In the genomic region with DNA sequence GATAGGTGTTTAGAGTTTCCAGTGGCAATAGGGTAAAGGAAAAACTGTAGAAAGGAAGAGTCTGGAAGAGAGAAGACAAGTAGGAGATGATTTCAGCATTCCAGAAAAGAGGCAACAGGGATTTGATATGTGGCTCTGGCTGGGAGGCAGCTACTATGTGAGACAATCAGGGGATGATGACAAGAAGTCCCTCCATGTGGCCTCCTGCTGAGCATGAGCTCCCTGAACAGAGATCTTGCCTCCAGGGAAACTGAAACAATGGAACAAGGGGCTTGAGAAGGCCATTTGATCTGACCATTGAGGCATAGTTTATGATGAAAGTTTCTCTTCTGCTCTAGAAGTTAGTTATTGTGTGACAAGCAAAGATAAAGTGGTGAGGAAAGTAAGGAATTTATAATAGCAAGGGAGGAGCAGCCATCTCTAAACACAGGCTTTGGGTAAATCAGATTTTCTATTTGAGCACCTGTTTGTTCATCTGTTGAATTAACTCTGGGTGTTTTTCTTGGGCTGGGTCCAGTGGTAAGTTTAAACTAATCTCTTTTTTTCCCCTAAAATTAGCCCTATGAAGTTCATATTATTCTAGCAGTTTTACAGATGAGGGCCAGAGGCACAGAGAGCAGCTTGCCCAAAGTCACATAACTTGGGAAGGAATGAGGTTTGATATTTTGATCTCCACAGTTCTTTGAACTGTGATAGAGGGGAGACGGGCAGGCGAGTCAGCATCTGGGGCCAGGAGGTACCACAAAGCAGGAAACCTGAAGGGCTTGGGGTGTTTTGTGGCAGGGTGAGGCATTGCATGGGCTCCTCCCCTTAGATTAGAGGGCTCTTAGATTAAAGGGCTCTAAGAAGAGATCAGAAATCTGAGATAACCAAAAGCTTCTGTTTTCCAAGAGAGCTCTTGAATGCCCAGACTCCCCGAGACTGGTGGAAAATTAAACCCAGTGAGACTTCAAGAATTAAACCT, we compare ENCODE assay signal across 1 cellular context.
TF ChIP-seq lines count a peak whose summit lies in the region.

No MANE protein-coding gene starts in this region.

TF ChIP-seq in GM23338, 12 proteins besides CTCF, POLR2A, EP300 and RAD21 (continued from another document):
- TF ChIP-seq, protein P1, sequence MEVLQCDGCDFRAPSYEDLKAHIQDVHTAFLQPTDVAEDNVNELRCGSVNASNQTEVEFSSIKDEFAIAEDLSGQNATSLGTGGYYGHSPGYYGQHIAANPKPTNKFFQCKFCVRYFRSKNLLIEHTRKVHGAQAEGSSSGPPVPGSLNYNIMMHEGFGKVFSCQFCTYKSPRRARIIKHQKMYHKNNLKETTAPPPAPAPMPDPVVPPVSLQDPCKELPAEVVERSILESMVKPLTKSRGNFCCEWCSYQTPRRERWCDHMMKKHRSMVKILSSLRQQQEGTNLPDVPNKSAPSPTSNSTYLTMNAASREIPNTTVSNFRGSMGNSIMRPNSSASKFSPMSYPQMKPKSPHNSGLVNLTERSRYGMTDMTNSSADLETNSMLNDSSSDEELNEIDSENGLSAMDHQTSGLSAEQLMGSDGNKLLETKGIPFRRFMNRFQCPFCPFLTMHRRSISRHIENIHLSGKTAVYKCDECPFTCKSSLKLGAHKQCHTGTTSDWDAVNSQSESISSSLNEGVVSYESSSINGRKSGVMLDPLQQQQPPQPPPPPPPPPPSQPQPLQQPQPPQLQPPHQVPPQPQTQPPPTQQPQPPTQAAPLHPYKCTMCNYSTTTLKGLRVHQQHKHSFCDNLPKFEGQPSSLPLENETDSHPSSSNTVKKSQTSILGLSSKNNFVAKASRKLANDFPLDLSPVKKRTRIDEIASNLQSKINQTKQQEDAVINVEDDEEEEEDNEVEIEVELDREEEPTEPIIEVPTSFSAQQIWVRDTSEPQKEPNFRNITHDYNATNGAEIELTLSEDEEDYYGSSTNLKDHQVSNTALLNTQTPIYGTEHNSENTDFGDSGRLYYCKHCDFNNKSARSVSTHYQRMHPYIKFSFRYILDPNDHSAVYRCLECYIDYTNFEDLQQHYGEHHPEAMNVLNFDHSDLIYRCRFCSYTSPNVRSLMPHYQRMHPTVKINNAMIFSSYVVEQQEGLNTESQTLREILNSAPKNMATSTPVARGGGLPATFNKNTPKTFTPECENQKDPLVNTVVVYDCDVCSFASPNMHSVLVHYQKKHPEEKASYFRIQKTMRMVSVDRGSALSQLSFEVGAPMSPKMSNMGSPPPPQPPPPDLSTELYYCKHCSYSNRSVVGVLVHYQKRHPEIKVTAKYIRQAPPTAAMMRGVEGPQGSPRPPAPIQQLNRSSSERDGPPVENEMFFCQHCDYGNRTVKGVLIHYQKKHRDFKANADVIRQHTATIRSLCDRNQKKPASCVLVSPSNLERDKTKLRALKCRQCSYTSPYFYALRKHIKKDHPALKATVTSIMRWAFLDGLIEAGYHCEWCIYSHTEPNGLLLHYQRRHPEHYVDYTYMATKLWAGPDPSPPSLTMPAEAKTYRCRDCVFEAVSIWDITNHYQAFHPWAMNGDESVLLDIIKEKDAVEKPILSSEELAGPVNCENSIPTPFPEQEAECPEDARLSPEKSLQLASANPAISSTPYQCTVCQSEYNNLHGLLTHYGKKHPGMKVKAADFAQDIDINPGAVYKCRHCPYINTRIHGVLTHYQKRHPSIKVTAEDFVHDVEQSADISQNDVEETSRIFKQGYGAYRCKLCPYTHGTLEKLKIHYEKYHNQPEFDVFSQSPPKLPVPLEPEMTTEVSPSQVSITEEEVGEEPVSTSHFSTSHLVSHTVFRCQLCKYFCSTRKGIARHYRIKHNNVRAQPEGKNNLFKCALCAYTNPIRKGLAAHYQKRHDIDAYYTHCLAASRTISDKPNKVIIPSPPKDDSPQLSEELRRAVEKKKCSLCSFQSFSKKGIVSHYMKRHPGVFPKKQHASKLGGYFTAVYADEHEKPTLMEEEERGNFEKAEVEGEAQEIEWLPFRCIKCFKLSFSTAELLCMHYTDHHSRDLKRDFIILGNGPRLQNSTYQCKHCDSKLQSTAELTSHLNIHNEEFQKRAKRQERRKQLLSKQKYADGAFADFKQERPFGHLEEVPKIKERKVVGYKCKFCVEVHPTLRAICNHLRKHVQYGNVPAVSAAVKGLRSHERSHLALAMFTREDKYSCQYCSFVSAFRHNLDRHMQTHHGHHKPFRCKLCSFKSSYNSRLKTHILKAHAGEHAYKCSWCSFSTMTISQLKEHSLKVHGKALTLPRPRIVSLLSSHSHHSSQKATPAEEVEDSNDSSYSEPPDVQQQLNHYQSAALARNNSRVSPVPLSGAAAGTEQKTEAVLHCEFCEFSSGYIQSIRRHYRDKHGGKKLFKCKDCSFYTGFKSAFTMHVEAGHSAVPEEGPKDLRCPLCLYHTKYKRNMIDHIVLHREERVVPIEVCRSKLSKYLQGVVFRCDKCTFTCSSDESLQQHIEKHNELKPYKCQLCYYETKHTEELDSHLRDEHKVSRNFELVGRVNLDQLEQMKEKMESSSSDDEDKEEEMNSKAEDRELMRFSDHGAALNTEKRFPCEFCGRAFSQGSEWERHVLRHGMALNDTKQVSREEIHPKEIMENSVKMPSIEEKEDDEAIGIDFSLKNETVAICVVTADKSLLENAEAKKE (CRISPR knock-in tag; IDR thresholded peaks at IDR 0.05) = no peak
- no peak for TF ChIP-seq ZNF114 (CRISPR knock-in tag; IDR thresholded peaks at IDR 0.05)
- TF ChIP-seq, protein P2, sequence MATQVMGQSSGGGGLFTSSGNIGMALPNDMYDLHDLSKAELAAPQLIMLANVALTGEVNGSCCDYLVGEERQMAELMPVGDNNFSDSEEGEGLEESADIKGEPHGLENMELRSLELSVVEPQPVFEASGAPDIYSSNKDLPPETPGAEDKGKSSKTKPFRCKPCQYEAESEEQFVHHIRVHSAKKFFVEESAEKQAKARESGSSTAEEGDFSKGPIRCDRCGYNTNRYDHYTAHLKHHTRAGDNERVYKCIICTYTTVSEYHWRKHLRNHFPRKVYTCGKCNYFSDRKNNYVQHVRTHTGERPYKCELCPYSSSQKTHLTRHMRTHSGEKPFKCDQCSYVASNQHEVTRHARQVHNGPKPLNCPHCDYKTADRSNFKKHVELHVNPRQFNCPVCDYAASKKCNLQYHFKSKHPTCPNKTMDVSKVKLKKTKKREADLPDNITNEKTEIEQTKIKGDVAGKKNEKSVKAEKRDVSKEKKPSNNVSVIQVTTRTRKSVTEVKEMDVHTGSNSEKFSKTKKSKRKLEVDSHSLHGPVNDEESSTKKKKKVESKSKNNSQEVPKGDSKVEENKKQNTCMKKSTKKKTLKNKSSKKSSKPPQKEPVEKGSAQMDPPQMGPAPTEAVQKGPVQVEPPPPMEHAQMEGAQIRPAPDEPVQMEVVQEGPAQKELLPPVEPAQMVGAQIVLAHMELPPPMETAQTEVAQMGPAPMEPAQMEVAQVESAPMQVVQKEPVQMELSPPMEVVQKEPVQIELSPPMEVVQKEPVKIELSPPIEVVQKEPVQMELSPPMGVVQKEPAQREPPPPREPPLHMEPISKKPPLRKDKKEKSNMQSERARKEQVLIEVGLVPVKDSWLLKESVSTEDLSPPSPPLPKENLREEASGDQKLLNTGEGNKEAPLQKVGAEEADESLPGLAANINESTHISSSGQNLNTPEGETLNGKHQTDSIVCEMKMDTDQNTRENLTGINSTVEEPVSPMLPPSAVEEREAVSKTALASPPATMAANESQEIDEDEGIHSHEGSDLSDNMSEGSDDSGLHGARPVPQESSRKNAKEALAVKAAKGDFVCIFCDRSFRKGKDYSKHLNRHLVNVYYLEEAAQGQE (IDR thresholded peaks at IDR 0.05; ENCODE audit: unreplicated experiment) = no peak
